24 cellular contexts compared by ENCODE assay signal in genomic region chr6:15513131-15513771, GRCh38.
A peak's percentile ranks its signal among the peaks of the same experiment; 100 is the strongest.
DNase-seq lines count a peak whose midpoint lies in the region; ATAC-seq, FAIRE-seq and TF ChIP-seq lines count a peak whose summit lies in the region.
"Had no signal": no experiment of that assay in that cellular context is flagged by ENCODE, and none has a peak within 500 bp of the region (broad histone marks: within the 10 kb centered on the region; RNA-seq: fewer than 3 reads in every experiment).

No MANE protein-coding gene starts in this region.

- peaks cover 0 to 5% (median 2%) of the 10 kb centered on the region in 3 donors for H3K27me3 Mint-ChIP-seq in CD14-positive monocyte (ENCODE audit: low read depth in 3 of 3)
- no peaks in the 10 kb centered on the region for H3K27me3 Mint-ChIP-seq in activated T-helper 2 cell treated with anti-CD3 and anti-CD28 coated beads, Interferon-gamma antibody, Interleukin-2, Interleukin-4, amounts not matched to agents 10 μg/mL and 5 μg/mL and 100 μg/mL, durations not matched to agents 14 hours and 24 hours and 36 hours (ENCODE audit: low read depth)
- H3K27me3 Mint-ChIP-seq: activated naive CD4-positive, alpha-beta T cell treated with anti-CD3 and anti-CD28 coated beads, Interleukin-2, amount 10 ng/mL, durations not matched to agents 7 days and 5 days; type B pancreatic cell had no signal

- H3K27ac ChIP-seq in HEK293 (ENCODE audit: extremely low read depth, low read depth, low read length) (no peak overlapping the region), kidney (ENCODE audit: low read depth in 2 of 2, low read length in 2 of 2) (no peak overlapping the region)
- H3K27ac ChIP-seq: breast epithelium, colonic mucosa had no signal

- peaks cover under 1 to 92% of the 10 kb centered on the region in 2 experiments for H3K36me3 ChIP-seq in HEK293 (ENCODE audit: control insufficient read depth in 2 of 2, insufficient read depth in 1 of 2, low read length in 2 of 2)
- H3K36me3 ChIP-seq in kidney (ENCODE audit: control insufficient read depth in 1 of 2, insufficient read depth in 2 of 2, low read length in 2 of 2): peaks cover 3 to 11% of the 10 kb centered on the region in 2 donors
- H3K36me3 ChIP-seq: colonic mucosa had no signal

- no peak for TF ChIP-seq CTCF in CD14-positive monocyte (IDR thresholded peaks at IDR 0.05)
- TF ChIP-seq CTCF in HEK293 (tag by site-specific recombination; IDR thresholded peaks at IDR 0.05): no peak
- no peak for TF ChIP-seq CTCF in kidney (IDR thresholded peaks at IDR 0.05; ENCODE audit: borderline replicate concordance, extremely low read depth, insufficient read depth)

- FAIRE-seq in kidney (lab: Jason Lieb, UNC): no peak
- FAIRE-seq: GM19239 had no signal

- DNase-seq in CD14-positive monocyte (ENCODE audit: low spot score) (no peak), kidney (peak; percentile 59), posterior vena cava (ENCODE audit: low spot score) (peak; percentile 80), NOMO-1 (lab: John Stamatoyannopoulos, UW; ENCODE audit: unreplicated experiment in 2 of 2) (no peak)
- no peak for DNase-seq in activated T-helper 2 cell treated with anti-CD3 and anti-CD28 coated beads, Interferon-gamma antibody, Interleukin-2, Interleukin-4, amounts not matched to agents 10 μg/mL and 5 μg/mL and 100 μg/mL, durations not matched to agents 14 hours and 24 hours and 36 hours (ENCODE audit: low spot score)
- DNase-seq: activated naive CD4-positive, alpha-beta T cell treated with anti-CD3 and anti-CD28 coated beads, Interleukin-2, amount 10 ng/mL, durations not matched to agents 7 days and 5 days; activated T-cell treated with anti-CD3 and anti-CD28 coated beads, Interleukin-2, amount 50 U/mL, for 4 hours; colonic mucosa; DND-41; effector memory CD4-positive, alpha-beta T cell; foreskin fibroblast; HCEC 1CT; heart left ventricle; mesendoderm; NCI-H446 treated with DMSO at 0.1 percent for 48 hours; OCI-M1; stimulated activated CD8-positive, alpha-beta memory T cell treated with anti-CD3 and anti-CD28 coated beads, Interleukin-4, amount 100 ng/mL, for 48 hours had no signal

- no peaks in the 10 kb centered on the region for H3K9me3 Mint-ChIP-seq in CD14-positive monocyte
- no peaks in the 10 kb centered on the region for H3K9me3 Mint-ChIP-seq in activated T-helper 2 cell treated with anti-CD3 and anti-CD28 coated beads, Interferon-gamma antibody, Interleukin-2, Interleukin-4, amounts not matched to agents 10 μg/mL and 5 μg/mL and 100 μg/mL, durations not matched to agents 14 hours and 24 hours and 36 hours
- H3K9me3 Mint-ChIP-seq: activated naive CD4-positive, alpha-beta T cell treated with anti-CD3 and anti-CD28 coated beads, Interleukin-2, amount 10 ng/mL, durations not matched to agents 7 days and 5 days; activated T-cell treated with anti-CD3 and anti-CD28 coated beads, Interleukin-2, amount 50 U/mL, for 4 hours; type B pancreatic cell had no signal

- CTCF ChIA-PET in HEK293 (lab: Yijun Ruan, JAX): interaction anchor here (0.8 to 1.6 kb wide), 2 partner anchors 18 to 36 kb away, joined by 3 to 4 read pairs; no protein-coding TSS in a partner anchor

- intact Hi-C loops in CD14-positive monocyte (cut with micrococcal nuclease): no loop called here
- intact Hi-C loops in kidney (cut with DNase I): no loop called here
- intact Hi-C loops in posterior vena cava (cut with DNase I): no loop called here
- intact Hi-C loops in activated T-helper 2 cell treated with anti-CD3 and anti-CD28 coated beads, Interferon-gamma antibody, Interleukin-2, Interleukin-4, amounts not matched to agents 10 μg/mL and 5 μg/mL and 100 μg/mL, durations not matched to agents 14 hours and 24 hours and 36 hours (cut with micrococcal nuclease): no loop called here

- POLR2A ChIA-PET in HEK293 (lab: Yijun Ruan, JAX): no interaction called here

- H3K9ac ChIP-seq in kidney (ENCODE audit: low read length in 2 of 2): no peak overlapping the region

- H3K4me1 ChIP-seq in HEK293 (ENCODE audit: control insufficient read depth, insufficient read depth, low read length) (no peaks in the 10 kb centered on the region), kidney (ENCODE audit: control insufficient read depth in 1 of 2, insufficient read depth in 1 of 2, low read depth in 1 of 2, low read length in 2 of 2) (no peaks in the 10 kb centered on the region)
- H3K4me1 ChIP-seq: colonic mucosa had no signal

- H3K4me3 Mint-ChIP-seq in CD14-positive monocyte: no peak overlapping the region
- H3K4me3 Mint-ChIP-seq in activated T-helper 2 cell treated with anti-CD3 and anti-CD28 coated beads, Interferon-gamma antibody, Interleukin-2, Interleukin-4, amounts not matched to agents 10 μg/mL and 5 μg/mL and 100 μg/mL, durations not matched to agents 14 hours and 24 hours and 36 hours (ENCODE audit: low read depth): no peak overlapping the region
- H3K4me3 Mint-ChIP-seq: activated naive CD4-positive, alpha-beta T cell treated with anti-CD3 and anti-CD28 coated beads, Interleukin-2, amount 10 ng/mL, durations not matched to agents 7 days and 5 days; activated T-cell treated with anti-CD3 and anti-CD28 coated beads, Interleukin-2, amount 50 U/mL, for 4 hours; type B pancreatic cell had no signal

- H3K9me3 ChIP-seq in HEK293 (ENCODE audit: control insufficient read depth, insufficient read depth, low read depth, low read length) (no peaks in the 10 kb centered on the region), kidney (ENCODE audit: control insufficient read depth in 1 of 2, low read length in 2 of 2) (no peaks in the 10 kb centered on the region)
- H3K9me3 ChIP-seq: breast epithelium, colonic mucosa, heart left ventricle had no signal

- no peak for ATAC-seq in HG03135 (IDR thresholded peaks at IDR 0.05; ENCODE audit: unreplicated experiment)
- ATAC-seq: activated T-cell treated with anti-CD3 and anti-CD28 coated beads, Interleukin-2, amount 50 U/mL, for 4 hours; heart left ventricle; SK-N-SH treated with all-trans-retinoic acid at 6 μM for 48 hours had no signal

- H3K4me1 Mint-ChIP-seq in CD14-positive monocyte: peaks cover 18% of the 10 kb centered on the region
- H3K4me1 Mint-ChIP-seq in activated T-helper 2 cell treated with anti-CD3 and anti-CD28 coated beads, Interferon-gamma antibody, Interleukin-2, Interleukin-4, amounts not matched to agents 10 μg/mL and 5 μg/mL and 100 μg/mL, durations not matched to agents 14 hours and 24 hours and 36 hours (ENCODE audit: low read depth): peaks cover 11% of the 10 kb centered on the region
- H3K4me1 Mint-ChIP-seq: activated naive CD4-positive, alpha-beta T cell treated with anti-CD3 and anti-CD28 coated beads, Interleukin-2, amount 10 ng/mL, durations not matched to agents 7 days and 5 days had no signal

- H3K27ac Mint-ChIP-seq in CD14-positive monocyte: peak overlapping the region; percentile 31 to 92 (median 78)
- no peak overlapping the region for H3K27ac Mint-ChIP-seq in activated T-helper 2 cell treated with anti-CD3 and anti-CD28 coated beads, Interferon-gamma antibody, Interleukin-2, Interleukin-4, amounts not matched to agents 10 μg/mL and 5 μg/mL and 100 μg/mL, durations not matched to agents 14 hours and 24 hours and 36 hours
- H3K27ac Mint-ChIP-seq: activated naive CD4-positive, alpha-beta T cell treated with anti-CD3 and anti-CD28 coated beads, Interleukin-2, amount 10 ng/mL, durations not matched to agents 7 days and 5 days had no signal

- H3K4me3 ChIP-seq in HEK293 (ENCODE audit: low read depth, low read length) (no peak overlapping the region), kidney (ENCODE audit: low read length in 2 of 2) (no peak overlapping the region)
- H3K4me3 ChIP-seq: breast epithelium, colonic mucosa, heart left ventricle, skin epidermis had no signal

- peaks cover 91 to 100% of the 10 kb centered on the region in 2 donors for H3K36me3 Mint-ChIP-seq in CD14-positive monocyte
- H3K36me3 Mint-ChIP-seq in activated T-helper 2 cell treated with anti-CD3 and anti-CD28 coated beads, Interferon-gamma antibody, Interleukin-2, Interleukin-4, amounts not matched to agents 10 μg/mL and 5 μg/mL and 100 μg/mL, durations not matched to agents 14 hours and 24 hours and 36 hours (ENCODE audit: low read depth): peaks cover 81% of the 10 kb centered on the region

TF ChIP-seq in HEK293, 187 proteins besides CTCF, POLR2A, EP300 and RAD21 (continues in another document):
- TF ChIP-seq ZNF518A (tag by site-specific recombination; conservative IDR thresholded peaks at IDR 0.05; ENCODE audit: low read depth) (no peak), EGR2 (tag by site-specific recombination; IDR thresholded peaks at IDR 0.05; ENCODE audit: low read depth) (peak; percentile 85), TRIM28 (IDR thresholded peaks at IDR 0.05; ENCODE audit: borderline replicate concordance, low read length) (no peak), ZFHX2 (tag by site-specific recombination; conservative IDR thresholded peaks at IDR 0.05) (peak; percentile 62)

Comparison
In these comparisons a context has a peak if more than half of its experiments do, and no peak if none do; other contexts are left out.
1. DNase-seq: peak in kidney (single experiment) and posterior vena cava (single experiment); none in CD14-positive monocyte (single experiment), activated T-helper 2 cell treated with anti-CD3 and anti-CD28 coated beads, Interferon-gamma antibody, Interleukin-2, Interleukin-4, amounts not matched to agents 10 μg/mL and 5 μg/mL and 100 μg/mL, durations not matched to agents 14 hours and 24 hours and 36 hours (single experiment) and NOMO-1 (0 of 2).